ENCODE assay signal across 1 cellular context in genomic region chr14:50116221-50116956, GRCh38.
TF ChIP-seq lines count a peak whose summit lies in the region.

VCPKMT (minus strand) TSS chr14:50116572; CDS start chr14:50116552, 20 bp downstream.

TF ChIP-seq in K562, 482 proteins besides CTCF, POLR2A, EP300 and RAD21 (continued from another document and continues in another):
- peak; percentile 74; the same call in 1 of the 2 replicates for TF ChIP-seq POLR2AphosphoS2 (IDR thresholded peaks at IDR 0.05; ENCODE audit: low read length)
- no peak for TF ChIP-seq GATA2 (CRISPR knock-in tag; IDR thresholded peaks at IDR 0.05)
- TF ChIP-seq ARHGAP35 (IDR thresholded peaks at IDR 0.05; ENCODE audit: partially characterized antibody), result no peak
- peak; percentile 62; the same call in 1 of the 2 replicates for TF ChIP-seq PML (IDR thresholded peaks at IDR 0.05; ENCODE audit: low read length)
- TF ChIP-seq CGGBP1 (CRISPR knock-in tag; IDR thresholded peaks at IDR 0.05), result no peak
- TF ChIP-seq E2F6 (IDR thresholded peaks at IDR 0.05; ENCODE audit: borderline replicate concordance in 1 of 2, extremely low read depth in 1 of 2, insufficient read depth in 1 of 2, insufficient read length in 1 of 2, low read depth in 1 of 2, low read length in 1 of 2, poor library complexity in 1 of 2, severe bottlenecking in 1 of 2), result peak; percentile 17 to 68
- no peak for TF ChIP-seq TRIM24 (IDR thresholded peaks at IDR 0.05)
- TF ChIP-seq RFX5 (IDR thresholded peaks at IDR 0.05; ENCODE audit: low read depth, low read length), result no peak
- TF ChIP-seq ZNF318 (IDR thresholded peaks at IDR 0.05; ENCODE audit: borderline replicate concordance in 1 of 2, low read depth in 1 of 2), result no peak
- TF ChIP-seq SRSF7 (optimal IDR thresholded peaks at IDR 0.05; ENCODE audit: low read depth, low read length), result no peak
- no peak for TF ChIP-seq SMARCC2 (IDR thresholded peaks at IDR 0.05; ENCODE audit: low read depth)
- TF ChIP-seq DDX20 (tag; IDR thresholded peaks at IDR 0.05; ENCODE audit: low read depth), result no peak
- no peak for TF ChIP-seq PCBP1 (IDR thresholded peaks at IDR 0.05; ENCODE audit: low read depth, low read length, poor library complexity, severe bottlenecking)
- TF ChIP-seq ZKSCAN1 (IDR thresholded peaks at IDR 0.05; ENCODE audit: low read depth, low read length), result peak; percentile 62; the same call in 1 of the 2 replicates
- TF ChIP-seq PPARD (CRISPR knock-in tag; IDR thresholded peaks at IDR 0.05), result no peak
- peak; percentile 81; the same call in 1 of the 2 replicates for TF ChIP-seq E2F4 (CRISPR knock-in tag; IDR thresholded peaks at IDR 0.05; ENCODE audit: low read depth)
- peak; percentile 61 for TF ChIP-seq SAP30 (IDR thresholded peaks at IDR 0.05; ENCODE audit: borderline replicate concordance, insufficient read depth, low read depth, low read length, poor library complexity, severe bottlenecking)
- TF ChIP-seq HMG20A (CRISPR knock-in tag; conservative IDR thresholded peaks at IDR 0.05), result no peak
- no peak for TF ChIP-seq CC2D1A (IDR thresholded peaks at IDR 0.05)
- TF ChIP-seq CAMTA2 (CRISPR knock-in tag; conservative IDR thresholded peaks at IDR 0.05), result no peak
- TF ChIP-seq HSF4 (CRISPR knock-in tag; IDR thresholded peaks at IDR 0.05; ENCODE audit: borderline replicate concordance), result no peak
- TF ChIP-seq RFX7 (CRISPR knock-in tag; IDR thresholded peaks at IDR 0.05), result no peak
- TF ChIP-seq NR0B1 (IDR thresholded peaks at IDR 0.05; ENCODE audit: partially characterized antibody), result no peak
- TF ChIP-seq STAT5A (IDR thresholded peaks at IDR 0.05; ENCODE audit: borderline replicate concordance, low read length), result no peak
- no peak for TF ChIP-seq KAT8 (IDR thresholded peaks at IDR 0.05; ENCODE audit: low read depth)
- no peak for TF ChIP-seq ZBTB17 (CRISPR knock-in tag; IDR thresholded peaks at IDR 0.05)
- no peak; the same call in 1 of the 2 replicates for TF ChIP-seq TOE1 (IDR thresholded peaks at IDR 0.05; ENCODE audit: borderline replicate concordance)
- no peak for TF ChIP-seq TOE1 (CRISPR knock-in tag; IDR thresholded peaks at IDR 0.05; ENCODE audit: borderline replicate concordance, low read depth)
- no peak for TF ChIP-seq EWSR1 (IDR thresholded peaks at IDR 0.05; ENCODE audit: borderline replicate concordance, low read depth, partially characterized antibody)
- peak; percentile 39 for TF ChIP-seq PKNOX1 (IDR thresholded peaks at IDR 0.05)
- no peak for TF ChIP-seq DLX4 (CRISPR knock-in tag; IDR thresholded peaks at IDR 0.05)
- TF ChIP-seq ZNF695 (CRISPR knock-in tag; IDR thresholded peaks at IDR 0.05), result no peak
- peak; percentile 72 for TF ChIP-seq GABPB1 (CRISPR knock-in tag; IDR thresholded peaks at IDR 0.05)
- TF ChIP-seq ARID4B (CRISPR knock-in tag; IDR thresholded peaks at IDR 0.05), result peak; percentile 56; the same call in 1 of the 2 replicates
- peak; percentile 84 to 87 for TF ChIP-seq NRF1 (conservative IDR thresholded peaks at IDR 0.05 in 1 of 2, IDR thresholded peaks at IDR 0.05 in 1 of 2)
- TF ChIP-seq MTA1 (IDR thresholded peaks at IDR 0.05; ENCODE audit: borderline replicate concordance), result peak; percentile 97
- TF ChIP-seq ARNT (IDR thresholded peaks at IDR 0.05), result no peak
- no peak for TF ChIP-seq RBM25 (IDR thresholded peaks at IDR 0.05; ENCODE audit: low read depth, low read length, severe bottlenecking)
- TF ChIP-seq KDM5B (IDR thresholded peaks at IDR 0.05; ENCODE audit: insufficient replicate concordance, low read depth, low read length), result peak; percentile 69
- TF ChIP-seq ZNF134 (CRISPR knock-in tag; conservative IDR thresholded peaks at IDR 0.05), result no peak
- no peak for TF ChIP-seq THRAP3 (IDR thresholded peaks at IDR 0.05; ENCODE audit: borderline replicate concordance)
- no peak for TF ChIP-seq PBX2 (CRISPR knock-in tag; IDR thresholded peaks at IDR 0.05; ENCODE audit: low read depth)
- no peak for TF ChIP-seq PBX2 (tag; conservative IDR thresholded peaks at IDR 0.05; ENCODE audit: low read depth)
- TF ChIP-seq ZNF785 (CRISPR knock-in tag; IDR thresholded peaks at IDR 0.05), result no peak
